In genomic region chr11:92888701-92889100, GRCh38 we compare ENCODE assay signal across 20 cellular contexts.
DNase-seq lines count a peak whose midpoint lies in the region; ATAC-seq, FAIRE-seq and TF ChIP-seq lines count a peak whose summit lies in the region.
"Had no signal": no experiment of that assay in that cellular context is flagged by ENCODE, and none has a peak within 500 bp of the region (broad histone marks: within the 10 kb centered on the region; RNA-seq: fewer than 3 reads in every experiment).

No MANE protein-coding gene starts in this region.

- no peak overlapping the region for H3K4me2 ChIP-seq in mesendoderm (ENCODE audit: low read length)
- H3K4me2 ChIP-seq: BLaER1 treated with 17β-estradiol and CSF1 and Interleukin-3, amounts not matched to agents 10 nM and 100 nM had no signal

- DNase-seq in DMS53 (lab: John Stamatoyannopoulos, UW) (peak; percentile 27), DMS53 treated with DMSO at 0.1 percent for 48 hours (lab: John Stamatoyannopoulos, UW; ENCODE audit: unreplicated experiment) (no peak), NB4 (ENCODE audit: low read depth) (peak; percentile 40), bronchial epithelial cell (ENCODE audit: low read depth) (peak; percentile 19), mesendoderm (peak; percentile 74)
- no peak for DNase-seq in activated naive CD8-positive, alpha-beta T cell treated with anti-CD3 and anti-CD28 coated beads for 36 hours
- no peak for DNase-seq in activated T-cell treated with anti-CD3 and anti-CD28 coated beads, Interleukin-2, amount 50 U/mL, for 4 hours
- no peak for DNase-seq in CD4-positive, alpha-beta T cell
- DNase-seq: Calu3; CD8-positive, alpha-beta T cell; DMS153; GM23248; HCEC 1CT; NCI-H1694 treated with DMSO at 0.1 percent for 48 hours; NCI-H2081 treated with DMSO at 0.1 percent for 48 hours; NCI-H446 treated with DMSO at 0.1 percent for 48 hours; NCI-H526 treated with DMSO at 0.1 percent for 48 hours had no signal

- no peak for ATAC-seq in activated T-cell treated with anti-CD3 and anti-CD28 coated beads, Interleukin-2, amount 50 U/mL, for 4 hours
- ATAC-seq in CD4-positive, alpha-beta T cell (ENCODE audit: poor library complexity), result no peak
- ATAC-seq: CD8-positive, alpha-beta T cell; SK-N-SH treated with all-trans-retinoic acid at 6 μM for 48 hours had no signal

- H3K9ac ChIP-seq in mesendoderm (ENCODE audit: low read length), result no peak overlapping the region
- H3K9ac ChIP-seq: BLaER1 treated with 17β-estradiol and CSF1 and Interleukin-3, amounts not matched to agents 10 nM and 100 nM; GM23248 had no signal

- intact Hi-C loops in CD4-positive, alpha-beta T cell (cut with DNase I, micrococcal nuclease), result no loop called here

- H3K9me3 Mint-ChIP-seq in activated naive CD8-positive, alpha-beta T cell treated with anti-CD3 and anti-CD28 coated beads for 36 hours, result no peaks in the 10 kb centered on the region
- no peaks in the 10 kb centered on the region for H3K9me3 Mint-ChIP-seq in activated T-cell treated with anti-CD3 and anti-CD28 coated beads, Interleukin-2, amount 50 U/mL, for 4 hours
- H3K9me3 Mint-ChIP-seq in CD4-positive, alpha-beta T cell, result no peaks in the 10 kb centered on the region
- H3K9me3 Mint-ChIP-seq: CD8-positive, alpha-beta T cell had no signal

- CTCF ChIA-PET in CD4-positive, alpha-beta T cell (lab: Charles Lee), result no interaction called here

- H3K27me3 Mint-ChIP-seq in activated naive CD8-positive, alpha-beta T cell treated with anti-CD3 and anti-CD28 coated beads for 36 hours, result no peaks in the 10 kb centered on the region
- H3K27me3 Mint-ChIP-seq in activated T-cell treated with anti-CD3 and anti-CD28 coated beads, Interleukin-2, amount 50 U/mL, for 4 hours (ENCODE audit: low read depth), result no peaks in the 10 kb centered on the region
- no peaks in the 10 kb centered on the region for H3K27me3 Mint-ChIP-seq in CD4-positive, alpha-beta T cell

- H3K27ac Mint-ChIP-seq in activated naive CD8-positive, alpha-beta T cell treated with anti-CD3 and anti-CD28 coated beads for 36 hours, result no peak overlapping the region
- H3K27ac Mint-ChIP-seq in CD4-positive, alpha-beta T cell, result no peak overlapping the region
- H3K27ac Mint-ChIP-seq: CD8-positive, alpha-beta T cell had no signal

- no peaks in the 10 kb centered on the region for H3K36me3 Mint-ChIP-seq in activated naive CD8-positive, alpha-beta T cell treated with anti-CD3 and anti-CD28 coated beads for 36 hours
- no peaks in the 10 kb centered on the region for H3K36me3 Mint-ChIP-seq in activated T-cell treated with anti-CD3 and anti-CD28 coated beads, Interleukin-2, amount 50 U/mL, for 4 hours (ENCODE audit: insufficient read depth)
- no peaks in the 10 kb centered on the region for H3K36me3 Mint-ChIP-seq in CD4-positive, alpha-beta T cell (ENCODE audit: low read depth)
- H3K36me3 Mint-ChIP-seq: CD8-positive, alpha-beta T cell had no signal

- H4K5ac ChIP-seq in mesendoderm (ENCODE audit: low read length), result no peak overlapping the region

- peaks cover 1% of the 10 kb centered on the region for H3K4me1 Mint-ChIP-seq in activated naive CD8-positive, alpha-beta T cell treated with anti-CD3 and anti-CD28 coated beads for 36 hours
- H3K4me1 Mint-ChIP-seq in activated T-cell treated with anti-CD3 and anti-CD28 coated beads, Interleukin-2, amount 50 U/mL, for 4 hours (ENCODE audit: low read depth), result no peaks in the 10 kb centered on the region
- H3K4me1 Mint-ChIP-seq in CD4-positive, alpha-beta T cell (ENCODE audit: low read depth), result peaks cover 8% of the 10 kb centered on the region

- H3K56ac ChIP-seq in mesendoderm (ENCODE audit: low read length), result no peak overlapping the region

- H2BK5ac ChIP-seq in mesendoderm (ENCODE audit: low read length), result no peak overlapping the region

- FAIRE-seq in bronchial epithelial cell (lab: Jason Lieb, UNC), result no peak

- H2AK5ac ChIP-seq in mesendoderm (ENCODE audit: low read length), result no peak overlapping the region

- H3K27ac ChIP-seq in mesendoderm (ENCODE audit: low read depth, low read length), result no peak overlapping the region
- no peak overlapping the region for H3K27ac ChIP-seq in CD4-positive, alpha-beta T cell (ENCODE audit: low read depth, low read length)
- H3K27ac ChIP-seq: 22Rv1; BLaER1 treated with 17β-estradiol and CSF1 and Interleukin-3, amounts not matched to agents 10 nM and 100 nM; GM23248 had no signal

- H2BK120ac ChIP-seq in mesendoderm (ENCODE audit: low read depth, low read length), result no peak overlapping the region

- H3K4me1 ChIP-seq in mesendoderm (ENCODE audit: control insufficient read depth, low read depth, low read length), result no peaks in the 10 kb centered on the region

- no peak overlapping the region for H3K23ac ChIP-seq in mesendoderm (ENCODE audit: low read length)

- no peak overlapping the region for H3K4ac ChIP-seq in mesendoderm (ENCODE audit: low read depth, low read length)

- no peaks in the 10 kb centered on the region for H3K79me1 ChIP-seq in mesendoderm (ENCODE audit: low read length)

- WGBS in mesendoderm (ENCODE audit: extremely low coverage, insufficient coverage, low lambda C conversion rate), result no CpG with 5 or more reads among the region's 5 CpGs

- no peak overlapping the region for H3K18ac ChIP-seq in mesendoderm (ENCODE audit: low read length)

- no peak overlapping the region for H3K4me3 Mint-ChIP-seq in activated naive CD8-positive, alpha-beta T cell treated with anti-CD3 and anti-CD28 coated beads for 36 hours
- no peak overlapping the region for H3K4me3 Mint-ChIP-seq in activated T-cell treated with anti-CD3 and anti-CD28 coated beads, Interleukin-2, amount 50 U/mL, for 4 hours
- H3K4me3 Mint-ChIP-seq in CD4-positive, alpha-beta T cell, result no peak overlapping the region
- H3K4me3 Mint-ChIP-seq: CD8-positive, alpha-beta T cell had no signal

- POLR2A ChIA-PET in CD4-positive, alpha-beta T cell (lab: Charles Lee), result no interaction called here

- H3K36me3 ChIP-seq in bronchial epithelial cell (ENCODE audit: control insufficient read depth, insufficient read depth, low read length) (no peaks in the 10 kb centered on the region), mesendoderm (ENCODE audit: control insufficient read depth, insufficient read depth, low read length) (no peaks in the 10 kb centered on the region)
- H3K36me3 ChIP-seq: BLaER1 treated with 17β-estradiol and CSF1 and Interleukin-3, amounts not matched to agents 10 nM and 100 nM had no signal

- TF ChIP-seq CTCF in NB4 (IDR thresholded peaks at IDR 0.05; ENCODE audit: low read depth, low read length) (no peak), bronchial epithelial cell (IDR thresholded peaks at IDR 0.05; ENCODE audit: insufficient read depth, low read length, severe bottlenecking) (no peak)
- no peak for TF ChIP-seq CTCF in CD4-positive, alpha-beta T cell (IDR thresholded peaks at IDR 0.05)

- no peak for TF ChIP-seq POLR2A in NB4 (IDR thresholded peaks at IDR 0.05; ENCODE audit: extremely low read depth, insufficient read length)

- no peak overlapping the region for H3K4me3 ChIP-seq in NB4 (ENCODE audit: low read depth, low read length)
- H3K4me3 ChIP-seq in bronchial epithelial cell (ENCODE audit: low read depth, low read length), result no peak overlapping the region
- no peak overlapping the region for H3K4me3 ChIP-seq in mesendoderm (ENCODE audit: low read length)
- H3K4me3 ChIP-seq: BLaER1 treated with 17β-estradiol and CSF1 and Interleukin-3, amounts not matched to agents 10 nM and 100 nM; GM23248 had no signal

- no peak overlapping the region for H2BK15ac ChIP-seq in mesendoderm (replicated peaks; ENCODE audit: low read depth)

- no peaks in the 10 kb centered on the region for H3K79me2 ChIP-seq in mesendoderm (ENCODE audit: control insufficient read depth, insufficient read depth, low read length)

- no peak overlapping the region for H4K8ac ChIP-seq in mesendoderm (ENCODE audit: low read depth, low read length)

- H3K27me3 ChIP-seq in bronchial epithelial cell (ENCODE audit: control insufficient read depth, insufficient read depth, low read length), result no peaks in the 10 kb centered on the region
- H3K27me3 ChIP-seq in mesendoderm (ENCODE audit: insufficient read depth, low read length, poor library complexity), result no peaks in the 10 kb centered on the region
- H3K27me3 ChIP-seq in CD4-positive, alpha-beta T cell (ENCODE audit: control insufficient read depth, insufficient read depth, low read length), result no peaks in the 10 kb centered on the region
- H3K27me3 ChIP-seq: BLaER1 treated with 17β-estradiol and CSF1 and Interleukin-3, amounts not matched to agents 10 nM and 100 nM had no signal

- no peaks in the 10 kb centered on the region for H3K9me3 ChIP-seq in CD4-positive, alpha-beta T cell (ENCODE audit: control insufficient read depth, low read length)
- H3K9me3 ChIP-seq: BLaER1 treated with 17β-estradiol and CSF1 and Interleukin-3, amounts not matched to agents 10 nM and 100 nM had no signal

Comparison
In these comparisons a context has a peak if more than half of its experiments do, and no peak if none do; other contexts are left out.
1. DNase-seq: peak in DMS53 (single experiment), NB4 (single experiment), bronchial epithelial cell (single experiment) and mesendoderm (single experiment); none in DMS53 treated with DMSO at 0.1 percent for 48 hours (single experiment), activated naive CD8-positive, alpha-beta T cell treated with anti-CD3 and anti-CD28 coated beads for 36 hours (single experiment), activated T-cell treated with anti-CD3 and anti-CD28 coated beads, Interleukin-2, amount 50 U/mL, for 4 hours (single experiment) and CD4-positive, alpha-beta T cell (0 of 10).